Comparison of ENCODE assay signal across 11 cellular contexts in the genomic region with DNA sequence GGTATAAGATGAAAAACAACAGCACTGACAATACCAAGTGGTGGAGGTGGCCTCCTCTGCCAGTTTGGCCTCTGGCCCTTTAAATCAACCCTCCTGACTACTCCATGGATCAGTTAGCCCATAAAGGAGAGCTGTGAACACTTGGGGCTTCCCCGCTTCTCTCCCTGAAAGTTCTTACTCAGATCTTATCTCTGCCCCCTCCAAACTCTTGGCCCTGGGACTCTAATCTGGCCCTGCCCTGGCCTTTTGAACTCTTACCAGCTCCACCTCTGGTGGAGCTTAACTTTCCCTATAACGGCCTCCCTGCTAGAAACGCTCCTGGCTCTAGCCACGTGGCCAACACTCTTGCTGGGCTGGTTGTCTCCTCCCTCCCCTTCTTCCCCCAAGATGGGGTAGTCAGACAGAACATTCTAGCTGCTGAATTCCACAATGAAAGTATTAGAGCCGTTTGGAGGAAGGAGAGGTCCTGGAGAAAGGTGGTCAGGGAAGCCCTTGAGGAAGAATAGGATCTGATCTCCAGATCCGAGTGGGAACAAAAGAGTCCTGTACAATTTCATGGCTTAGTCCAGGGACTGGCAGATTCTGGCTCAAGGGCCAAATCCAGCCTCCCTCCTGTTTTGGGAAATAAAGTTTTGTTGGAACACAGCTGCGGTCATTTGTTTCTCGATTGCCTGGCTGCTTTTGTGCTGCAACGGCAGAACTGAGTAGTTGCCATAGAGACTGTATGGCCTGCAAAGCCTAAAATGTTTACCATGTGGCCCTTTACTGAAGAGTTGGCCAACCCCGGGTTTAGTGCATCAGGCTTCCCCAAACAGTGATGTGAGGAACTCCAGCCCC. TPM values are rescaled to one million over a fixed set of nuclear protein-coding genes. Genes with fewer than 3 reads are reported as not detected.
DNase-seq lines count a peak whose midpoint lies in the region; ATAC-seq and TF ChIP-seq lines count a peak whose summit lies in the region.
"Had no signal": no experiment of that assay in that cellular context is flagged by ENCODE, and none has a peak within 500 bp of the region (broad histone marks: within the 10 kb centered on the region; RNA-seq: fewer than 3 reads in every experiment).

No MANE protein-coding gene starts in this region.

- no peaks in the 10 kb centered on the region for H3K4me1 ChIP-seq in uterus
- H3K4me1 ChIP-seq: testis had no signal

- H3K27ac ChIP-seq in C4-2B (peak overlapping the region; percentile 2; the same call in 1 of the 2 replicates), uterus (no peak overlapping the region)
- H3K27ac ChIP-seq: testis had no signal

- TF ChIP-seq POLR2A in uterus (IDR thresholded peaks at IDR 0.05), result no peak

- H3K4me3 ChIP-seq in uterus, result no peak overlapping the region
- H3K4me3 ChIP-seq: testis had no signal

- TF ChIP-seq CTCF in C4-2B (conservative IDR thresholded peaks at IDR 0.05) (no peak), uterus (IDR thresholded peaks at IDR 0.05) (no peak)

- H3K36me3 ChIP-seq in uterus, result no peaks in the 10 kb centered on the region

- no peaks in the 10 kb centered on the region for H3K9me3 ChIP-seq in uterus
- H3K9me3 ChIP-seq: testis had no signal

- H3K27me3 ChIP-seq in uterus, result no peaks in the 10 kb centered on the region
- H3K27me3 ChIP-seq: testis had no signal

- intact Hi-C loops in uterus (cut with DNase I; ENCODE audit: low total_unique reads), result no loop called here

- DNase-seq in iPS-NIHi11 (ENCODE audit: low spot score) (peak; percentile 37), NCI-H1930 (lab: John Stamatoyannopoulos, UW) (no peak), activated T-cell treated with anti-CD3 and anti-CD28 coated beads for 4 hours (no peak), uterus (no peak), activated gamma-delta T cell (lab: John Stamatoyannopoulos, UW) (no peak)
- DNase-seq: caudate nucleus, NCI-H226, testis had no signal

- ATAC-seq in GM18873 (IDR thresholded peaks at IDR 0.05; ENCODE audit: low FRiP score, unreplicated experiment), result peak; percentile 51
- peak; percentile 48 for ATAC-seq in HG03442 (IDR thresholded peaks at IDR 0.05; ENCODE audit: unreplicated experiment)

RNA-seq across cellular contexts. Expression of gene PIGR, which starts 9.4 kb away (rescaled TPM):
- total RNA-seq in uterus, result 1 to 10 TPM in 3 of 4 donors, under 1 TPM in 1; 0.69 to 7.1 (median 3.1) TPM
- total RNA-seq: testis had no signal

RNA-seq across cellular contexts. Expression of gene FCAMR, which starts 14.6 kb away (rescaled TPM):
- total RNA-seq in uterus, result not detected

RNA-seq across cellular contexts. Expression of gene FCMR, which starts 34.0 kb away (rescaled TPM):
- total RNA-seq in uterus, result 1 to 10 TPM in 2 of 4 donors, under 1 TPM in 1, not detected in 1; 0.59 to 1.7 (median 1.7) TPM

RNA-seq across cellular contexts. Expression of gene IL24, which starts 58.5 kb away (rescaled TPM):
- total RNA-seq in uterus, result not detected
- total RNA-seq: testis had no signal
